In the genomic region with DNA sequence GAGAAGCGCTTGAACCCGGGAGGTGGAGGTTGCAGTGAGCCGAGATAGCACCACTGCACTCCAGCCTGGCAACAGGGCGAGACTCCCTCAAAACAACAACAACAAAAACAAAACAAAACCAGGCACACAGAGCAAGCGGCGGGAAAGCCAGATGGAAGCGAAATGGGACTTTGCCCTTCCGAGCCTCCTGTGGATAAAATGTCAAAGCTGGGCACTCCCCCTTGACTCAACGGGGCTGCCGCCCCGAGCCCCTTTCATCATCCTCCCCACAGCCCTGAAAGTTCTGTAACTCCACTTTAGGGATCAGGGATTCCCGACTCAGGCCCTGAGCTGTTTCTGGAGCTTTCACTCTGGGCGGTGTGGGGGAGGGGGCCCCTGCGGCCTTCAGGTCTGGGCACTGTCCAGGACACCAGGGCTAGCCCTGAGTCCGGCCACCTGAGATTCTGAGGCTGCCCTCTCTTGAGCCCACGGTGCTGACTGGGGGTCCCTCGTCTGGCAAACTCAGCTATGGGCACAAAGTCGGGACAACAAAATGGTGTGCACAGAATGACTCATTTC, we compare ENCODE assay signal across 18 cellular contexts. TPM values are rescaled to one million over a fixed set of nuclear protein-coding genes. Genes with fewer than 3 reads are reported as not detected.
DNase-seq lines count a peak whose midpoint lies in the region; ATAC-seq and TF ChIP-seq lines count a peak whose summit lies in the region.
"Had no signal": no experiment of that assay in that cellular context is flagged by ENCODE, and none has a peak within 500 bp of the region (broad histone marks: within the 10 kb centered on the region; RNA-seq: fewer than 3 reads in every experiment).

No MANE protein-coding gene starts in this region.

- WGBS in esophagus squamous epithelium, 2 donors, result 78 to 84% methylated on average over 4 to 15 of the region's 18 CpGs
- 79 to 89% (median 81%) methylated on average over 18 of the region's 18 CpGs for WGBS in ovary, 3 donors

- TF ChIP-seq POLR2A in esophagus squamous epithelium (IDR thresholded peaks at IDR 0.05) (no peak), ovary (IDR thresholded peaks at IDR 0.05) (no peak), uterus (IDR thresholded peaks at IDR 0.05) (no peak)

- no peak for ATAC-seq in natural killer cell
- ATAC-seq in natural killer cell treated with Interleukin-12 subunit alpha and Interleukin-12 subunit beta and Interleukin-15 and Interleukin-18, amount 100 ng/mL, for 72 hours, result no peak

- peaks cover 0 to 10% of the 10 kb centered on the region in 2 donors for H3K27me3 Mint-ChIP-seq in natural killer cell (ENCODE audit: low read depth in 2 of 2)
- peaks cover 4 to 7% of the 10 kb centered on the region in 2 donors for H3K27me3 Mint-ChIP-seq in natural killer cell treated with Interleukin-12 subunit alpha and Interleukin-12 subunit beta and Interleukin-15 and Interleukin-18, amount 100 ng/mL, for 72 hours

- H3K4me1 Mint-ChIP-seq in natural killer cell, result peaks cover 5 to 6% of the 10 kb centered on the region in 2 donors
- peaks cover 0 to 7% of the 10 kb centered on the region in 2 donors for H3K4me1 Mint-ChIP-seq in natural killer cell treated with Interleukin-12 subunit alpha and Interleukin-12 subunit beta and Interleukin-15 and Interleukin-18, amount 100 ng/mL, for 72 hours (ENCODE audit: low read depth in 2 of 2)

- H3K27ac Mint-ChIP-seq in natural killer cell, result no peak overlapping the region
- no peak overlapping the region for H3K27ac Mint-ChIP-seq in natural killer cell treated with Interleukin-12 subunit alpha and Interleukin-12 subunit beta and Interleukin-15 and Interleukin-18, amount 100 ng/mL, for 72 hours
- H3K27ac Mint-ChIP-seq: activated naive CD4-positive, alpha-beta T cell treated with anti-CD3 and anti-CD28 coated beads, Interleukin-2, amount 50 U/mL, for 24 hours; stimulated activated memory B cell treated with anti-CD40 and anti-IgM and Interleukin-4, amounts not matched to agents 10 μg/mL and 1 μg/mL and 100 μg/mL, for 72 hours had no signal

- H3K27ac ChIP-seq in esophagus squamous epithelium, result peak overlapping the region in 3 of 4 donors; percentile 74 to 86 (median 80)
- H3K27ac ChIP-seq in ovary, result peak overlapping the region; percentile 78 to 94
- H3K27ac ChIP-seq in uterus, result peak overlapping the region; percentile 73 to 78
- no peak overlapping the region for H3K27ac ChIP-seq in WERI-Rb-1

- peaks cover 21 to 35% (median 22%) of the 10 kb centered on the region in 3 donors for H3K4me1 ChIP-seq in esophagus squamous epithelium
- H3K4me1 ChIP-seq in ovary (ENCODE audit: insufficient read depth), result peaks cover 12% of the 10 kb centered on the region
- peaks cover 0 to 6% of the 10 kb centered on the region in 2 donors for H3K4me1 ChIP-seq in uterus

- H3K4me3 Mint-ChIP-seq in natural killer cell, result peak overlapping the region; percentile 79
- no peak overlapping the region for H3K4me3 Mint-ChIP-seq in natural killer cell treated with Interleukin-12 subunit alpha and Interleukin-12 subunit beta and Interleukin-15 and Interleukin-18, amount 100 ng/mL, for 72 hours

- H3K9me3 Mint-ChIP-seq in natural killer cell, result no peaks in the 10 kb centered on the region
- no peaks in the 10 kb centered on the region for H3K9me3 Mint-ChIP-seq in natural killer cell treated with Interleukin-12 subunit alpha and Interleukin-12 subunit beta and Interleukin-15 and Interleukin-18, amount 100 ng/mL, for 72 hours
- H3K9me3 Mint-ChIP-seq: activated naive CD4-positive, alpha-beta T cell treated with anti-CD3 and anti-CD28 coated beads, Interleukin-2, amount 50 U/mL, for 24 hours; brain; stimulated activated memory B cell treated with anti-CD40 and anti-IgM and Interleukin-4, amounts not matched to agents 10 μg/mL and 1 μg/mL and 100 μg/mL, for 72 hours had no signal

- H3K36me3 ChIP-seq in esophagus squamous epithelium, result no peaks in the 10 kb centered on the region
- H3K36me3 ChIP-seq in ovary, result no peaks in the 10 kb centered on the region
- no peaks in the 10 kb centered on the region for H3K36me3 ChIP-seq in uterus
- no peaks in the 10 kb centered on the region for H3K36me3 ChIP-seq in WERI-Rb-1

- H3K9me3 ChIP-seq in esophagus squamous epithelium (no peaks in the 10 kb centered on the region), ovary (no peaks in the 10 kb centered on the region), uterus (no peaks in the 10 kb centered on the region), WERI-Rb-1 (ENCODE audit: severe bottlenecking) (no peaks in the 10 kb centered on the region)

- no peaks in the 10 kb centered on the region for H3K36me3 Mint-ChIP-seq in natural killer cell
- no peaks in the 10 kb centered on the region for H3K36me3 Mint-ChIP-seq in natural killer cell treated with Interleukin-12 subunit alpha and Interleukin-12 subunit beta and Interleukin-15 and Interleukin-18, amount 100 ng/mL, for 72 hours
- H3K36me3 Mint-ChIP-seq: activated naive CD4-positive, alpha-beta T cell treated with anti-CD3 and anti-CD28 coated beads, Interleukin-2, amount 50 U/mL, for 24 hours; brain; stimulated activated memory B cell treated with anti-CD40 and anti-IgM and Interleukin-4, amounts not matched to agents 10 μg/mL and 1 μg/mL and 100 μg/mL, for 72 hours had no signal

- intact Hi-C loops in natural killer cell (cut with micrococcal nuclease) (loop anchor here (1.0 kb wide), 1 partner anchor 165 kb away; no protein-coding TSS in a partner anchor), esophagus squamous epithelium (cut with DNase I) (no loop called here), ovary (cut with DNase I) (loop anchor here in 3 of 4 donors (5.0 kb wide), 2 partner anchors 33 to 38 kb away; partner anchors contain the start of gene ABO (in 2 of the 3)), uterus (cut with DNase I; ENCODE audit: low total_unique reads) (no loop called here)

- TF ChIP-seq EP300 in ovary (IDR thresholded peaks at IDR 0.05), result no peak

- H3K4me3 ChIP-seq in esophagus squamous epithelium (peak overlapping the region in 1 of 4 donors; percentile 33), ovary (no peak overlapping the region), uterus (no peak overlapping the region), WERI-Rb-1 (ENCODE audit: low read depth, low read length) (no peak overlapping the region)

- H3K27me3 ChIP-seq in esophagus squamous epithelium, result peaks cover 0 to 28% (median 0%) of the 10 kb centered on the region in 4 donors
- no peaks in the 10 kb centered on the region for H3K27me3 ChIP-seq in ovary
- no peaks in the 10 kb centered on the region for H3K27me3 ChIP-seq in uterus
- no peaks in the 10 kb centered on the region for H3K27me3 ChIP-seq in WERI-Rb-1 (ENCODE audit: insufficient read depth, low read depth, severe bottlenecking)

- TF ChIP-seq CTCF in natural killer cell (IDR thresholded peaks at IDR 0.05) (no peak), esophagus squamous epithelium (IDR thresholded peaks at IDR 0.05) (no peak), ovary (IDR thresholded peaks at IDR 0.05) (no peak), uterus (IDR thresholded peaks at IDR 0.05) (no peak), WERI-Rb-1 (IDR thresholded peaks at IDR 0.05; ENCODE audit: low read depth, low read length) (no peak)

- DNase-seq in natural killer cell (no peak), esophagus squamous epithelium (lab: John Stamatoyannopoulos, UW) (no peak), ovary (peak in 1 of 5 donors; percentile 45), uterus (no peak), WERI-Rb-1 (no peak), NCI-H1105 treated with DMSO at 0.1 percent for 48 hours (lab: John Stamatoyannopoulos, UW) (no peak), NOMO-1 treated with dmso at 0.1 percent for 144 hours (lab: John Stamatoyannopoulos, UW; ENCODE audit: unreplicated experiment) (no peak)
- DNase-seq in natural killer cell treated with Interleukin-12 subunit alpha and Interleukin-12 subunit beta and Interleukin-15 and Interleukin-18, amount 100 ng/mL, for 72 hours (ENCODE audit: low spot score), result no peak
- DNase-seq: NCI-H1694, T1000 had no signal

RNA-seq across cellular contexts. Expression of gene OBP2B, which starts 30.6 kb away (rescaled TPM):
- total RNA-seq in natural killer cell (not detected), esophagus squamous epithelium (not detected), ovary (1 to 10 TPM in 2 of 7 donors, under 1 TPM in 2, not detected in 3; 0.33 to 5.3 (median 2.7) TPM), uterus (not detected)
- total RNA-seq in natural killer cell treated with Interleukin-12 subunit alpha and Interleukin-12 subunit beta and Interleukin-15 and Interleukin-18, amount 100 ng/mL, for 72 hours, result not detected
- not detected for polyA plus RNA-seq in ovary
- total RNA-seq: esophagus mucosa, mononuclear cell, NCI-H460, SK-MEL-5 had no signal
- polyA plus RNA-seq: keratinocyte had no signal

RNA-seq across cellular contexts. Expression of gene ABO, which starts 35.4 kb away (rescaled TPM):
- total RNA-seq in natural killer cell, result 1 to 10 TPM in 1 of 3 donors, under 1 TPM in 2; 0.20 to 4.2 (median 0.56) TPM
- under 1 TPM; 0.25 to 0.69 TPM for total RNA-seq in natural killer cell treated with Interleukin-12 subunit alpha and Interleukin-12 subunit beta and Interleukin-15 and Interleukin-18, amount 100 ng/mL, for 72 hours
- 10 to 100 TPM in 2 of 4 donors, 1 to 10 TPM in 2; 3.4 to 48.8 (median 8.2) TPM for total RNA-seq in esophagus squamous epithelium
- 10 to 100 TPM; 16.0 to 27.7 (median 22.0) TPM for total RNA-seq in ovary
- 10 to 100 TPM; 18.5 to 21.1 TPM for polyA plus RNA-seq in ovary
- 1 to 10 TPM in 1 of 4 donors, under 1 TPM in 3; 0.29 to 6.1 (median 0.59) TPM for total RNA-seq in uterus
- total RNA-seq: NCI-H460, SK-MEL-5 had no signal
- polyA plus RNA-seq: keratinocyte had no signal

Comparison
In these comparisons a context has a peak if more than half of its experiments do, and no peak if none do; other contexts are left out.
1. intact Hi-C loops: an anchor here in natural killer cell (1.0 kb wide) and ovary (5.0 kb wide); none called in esophagus squamous epithelium and uterus.